Comparison of ENCODE assay signal across 24 cellular contexts in genomic region chr13:46948338-46948737, GRCh38. TPM values are rescaled to one million over a fixed set of nuclear protein-coding genes. Genes with fewer than 3 reads are reported as not detected.
"Had no signal": no experiment of that assay in that cellular context is flagged by ENCODE, and none has a peak within 500 bp of the region (broad histone marks: within the 10 kb centered on the region; RNA-seq: fewer than 3 reads in every experiment).

No MANE protein-coding gene starts in this region.

- H3K4me3 ChIP-seq: body of pancreas, esophagus muscularis mucosa, gastrocnemius medialis, ovary, psoas muscle, suprapubic skin, tibial nerve had no signal

- ATAC-seq: body of pancreas; gastrocnemius medialis; left colon; psoas muscle; right cardiac atrium; stimulated activated effector memory CD8-positive, alpha-beta T cell treated with anti-CD3 and anti-CD28 coated beads, Interleukin-12 subunit alpha, Interleukin-12 subunit beta, amount 100 ng/mL, for 72 hours; stimulated activated naive CD8-positive, alpha-beta T cell treated with anti-CD3 and anti-CD28 coated beads, Interleukin-15, amount 100 ng/mL, for 72 hours had no signal

- DNase-seq: activated gamma-delta T cell treated with Interleukin-2 at 50 U/mL for 16 hours; activated T-cell treated with anti-CD3 and anti-CD28 coated beads, Interleukin-2, amount 50 U/mL, for 1 hour; anterior cingulate cortex; body of pancreas; central memory CD4-positive, alpha-beta T cell; dermis blood vessel endothelial cell; effector memory CD4-positive, alpha-beta T cell; gastrocnemius medialis; hippocampal formation; left colon; mesenchymal stem cell; ovary; psoas muscle; right cardiac atrium; stimulated activated CD4-positive, alpha-beta T cell treated with anti-CD3 and anti-CD28 coated beads, Interleukin-1b, Interleukin-23, amount 100 ng/mL, for 48 hours; stimulated activated naive CD8-positive, alpha-beta T cell treated with anti-CD3 and anti-CD28 coated beads, Interleukin-15, amount 100 ng/mL, for 72 hours had no signal

- H3K36me3 ChIP-seq: esophagus muscularis mucosa, gastrocnemius medialis, neutrophil, ovary, suprapubic skin, tibial nerve had no signal

- H3K27ac ChIP-seq: body of pancreas, esophagus muscularis mucosa, gastrocnemius medialis, neutrophil, ovary, psoas muscle, suprapubic skin, tibial nerve had no signal

- H3K9me3 ChIP-seq: body of pancreas, esophagus muscularis mucosa, gastrocnemius medialis, neutrophil, psoas muscle, suprapubic skin had no signal

- FAIRE-seq: islet of Langerhans, TTC549, urothelium cell line had no signal

- H3K4me1 ChIP-seq: body of pancreas, esophagus muscularis mucosa, gastrocnemius medialis, psoas muscle, suprapubic skin, tibial nerve had no signal

- H3K27me3 ChIP-seq: body of pancreas, esophagus muscularis mucosa, gastrocnemius medialis, neutrophil, ovary, suprapubic skin, tibial nerve had no signal

RNA-seq across cellular contexts. Expression of gene HTR2A, which starts 51.5 kb away (rescaled TPM):
- total RNA-seq: dermis blood vessel endothelial cell, psoas muscle had no signal
